2 cellular contexts compared by ENCODE assay signal in genomic region chr16:84227548-84227947, GRCh38.
TF ChIP-seq lines count a peak whose summit lies in the region.

No MANE protein-coding gene starts in this region.

TF ChIP-seq in GM23338, 12 proteins besides CTCF, POLR2A, EP300 and RAD21:
- no peak for TF ChIP-seq JUNB (IDR thresholded peaks at IDR 0.05; ENCODE audit: unreplicated experiment)
- TF ChIP-seq, protein P1, sequence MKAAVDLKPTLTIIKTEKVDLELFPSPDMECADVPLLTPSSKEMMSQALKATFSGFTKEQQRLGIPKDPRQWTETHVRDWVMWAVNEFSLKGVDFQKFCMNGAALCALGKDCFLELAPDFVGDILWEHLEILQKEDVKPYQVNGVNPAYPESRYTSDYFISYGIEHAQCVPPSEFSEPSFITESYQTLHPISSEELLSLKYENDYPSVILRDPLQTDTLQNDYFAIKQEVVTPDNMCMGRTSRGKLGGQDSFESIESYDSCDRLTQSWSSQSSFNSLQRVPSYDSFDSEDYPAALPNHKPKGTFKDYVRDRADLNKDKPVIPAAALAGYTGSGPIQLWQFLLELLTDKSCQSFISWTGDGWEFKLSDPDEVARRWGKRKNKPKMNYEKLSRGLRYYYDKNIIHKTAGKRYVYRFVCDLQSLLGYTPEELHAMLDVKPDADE (IDR thresholded peaks at IDR 0.05), result no peak
- TF ChIP-seq, protein P2, sequence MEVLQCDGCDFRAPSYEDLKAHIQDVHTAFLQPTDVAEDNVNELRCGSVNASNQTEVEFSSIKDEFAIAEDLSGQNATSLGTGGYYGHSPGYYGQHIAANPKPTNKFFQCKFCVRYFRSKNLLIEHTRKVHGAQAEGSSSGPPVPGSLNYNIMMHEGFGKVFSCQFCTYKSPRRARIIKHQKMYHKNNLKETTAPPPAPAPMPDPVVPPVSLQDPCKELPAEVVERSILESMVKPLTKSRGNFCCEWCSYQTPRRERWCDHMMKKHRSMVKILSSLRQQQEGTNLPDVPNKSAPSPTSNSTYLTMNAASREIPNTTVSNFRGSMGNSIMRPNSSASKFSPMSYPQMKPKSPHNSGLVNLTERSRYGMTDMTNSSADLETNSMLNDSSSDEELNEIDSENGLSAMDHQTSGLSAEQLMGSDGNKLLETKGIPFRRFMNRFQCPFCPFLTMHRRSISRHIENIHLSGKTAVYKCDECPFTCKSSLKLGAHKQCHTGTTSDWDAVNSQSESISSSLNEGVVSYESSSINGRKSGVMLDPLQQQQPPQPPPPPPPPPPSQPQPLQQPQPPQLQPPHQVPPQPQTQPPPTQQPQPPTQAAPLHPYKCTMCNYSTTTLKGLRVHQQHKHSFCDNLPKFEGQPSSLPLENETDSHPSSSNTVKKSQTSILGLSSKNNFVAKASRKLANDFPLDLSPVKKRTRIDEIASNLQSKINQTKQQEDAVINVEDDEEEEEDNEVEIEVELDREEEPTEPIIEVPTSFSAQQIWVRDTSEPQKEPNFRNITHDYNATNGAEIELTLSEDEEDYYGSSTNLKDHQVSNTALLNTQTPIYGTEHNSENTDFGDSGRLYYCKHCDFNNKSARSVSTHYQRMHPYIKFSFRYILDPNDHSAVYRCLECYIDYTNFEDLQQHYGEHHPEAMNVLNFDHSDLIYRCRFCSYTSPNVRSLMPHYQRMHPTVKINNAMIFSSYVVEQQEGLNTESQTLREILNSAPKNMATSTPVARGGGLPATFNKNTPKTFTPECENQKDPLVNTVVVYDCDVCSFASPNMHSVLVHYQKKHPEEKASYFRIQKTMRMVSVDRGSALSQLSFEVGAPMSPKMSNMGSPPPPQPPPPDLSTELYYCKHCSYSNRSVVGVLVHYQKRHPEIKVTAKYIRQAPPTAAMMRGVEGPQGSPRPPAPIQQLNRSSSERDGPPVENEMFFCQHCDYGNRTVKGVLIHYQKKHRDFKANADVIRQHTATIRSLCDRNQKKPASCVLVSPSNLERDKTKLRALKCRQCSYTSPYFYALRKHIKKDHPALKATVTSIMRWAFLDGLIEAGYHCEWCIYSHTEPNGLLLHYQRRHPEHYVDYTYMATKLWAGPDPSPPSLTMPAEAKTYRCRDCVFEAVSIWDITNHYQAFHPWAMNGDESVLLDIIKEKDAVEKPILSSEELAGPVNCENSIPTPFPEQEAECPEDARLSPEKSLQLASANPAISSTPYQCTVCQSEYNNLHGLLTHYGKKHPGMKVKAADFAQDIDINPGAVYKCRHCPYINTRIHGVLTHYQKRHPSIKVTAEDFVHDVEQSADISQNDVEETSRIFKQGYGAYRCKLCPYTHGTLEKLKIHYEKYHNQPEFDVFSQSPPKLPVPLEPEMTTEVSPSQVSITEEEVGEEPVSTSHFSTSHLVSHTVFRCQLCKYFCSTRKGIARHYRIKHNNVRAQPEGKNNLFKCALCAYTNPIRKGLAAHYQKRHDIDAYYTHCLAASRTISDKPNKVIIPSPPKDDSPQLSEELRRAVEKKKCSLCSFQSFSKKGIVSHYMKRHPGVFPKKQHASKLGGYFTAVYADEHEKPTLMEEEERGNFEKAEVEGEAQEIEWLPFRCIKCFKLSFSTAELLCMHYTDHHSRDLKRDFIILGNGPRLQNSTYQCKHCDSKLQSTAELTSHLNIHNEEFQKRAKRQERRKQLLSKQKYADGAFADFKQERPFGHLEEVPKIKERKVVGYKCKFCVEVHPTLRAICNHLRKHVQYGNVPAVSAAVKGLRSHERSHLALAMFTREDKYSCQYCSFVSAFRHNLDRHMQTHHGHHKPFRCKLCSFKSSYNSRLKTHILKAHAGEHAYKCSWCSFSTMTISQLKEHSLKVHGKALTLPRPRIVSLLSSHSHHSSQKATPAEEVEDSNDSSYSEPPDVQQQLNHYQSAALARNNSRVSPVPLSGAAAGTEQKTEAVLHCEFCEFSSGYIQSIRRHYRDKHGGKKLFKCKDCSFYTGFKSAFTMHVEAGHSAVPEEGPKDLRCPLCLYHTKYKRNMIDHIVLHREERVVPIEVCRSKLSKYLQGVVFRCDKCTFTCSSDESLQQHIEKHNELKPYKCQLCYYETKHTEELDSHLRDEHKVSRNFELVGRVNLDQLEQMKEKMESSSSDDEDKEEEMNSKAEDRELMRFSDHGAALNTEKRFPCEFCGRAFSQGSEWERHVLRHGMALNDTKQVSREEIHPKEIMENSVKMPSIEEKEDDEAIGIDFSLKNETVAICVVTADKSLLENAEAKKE (CRISPR knock-in tag; IDR thresholded peaks at IDR 0.05), result no peak
- no peak for TF ChIP-seq STAT1 (IDR thresholded peaks at IDR 0.05; ENCODE audit: unreplicated experiment)
- TF ChIP-seq EZH2phosphoT487 (IDR thresholded peaks at IDR 0.05; ENCODE audit: unreplicated experiment), result no peak
- TF ChIP-seq, protein P3, sequence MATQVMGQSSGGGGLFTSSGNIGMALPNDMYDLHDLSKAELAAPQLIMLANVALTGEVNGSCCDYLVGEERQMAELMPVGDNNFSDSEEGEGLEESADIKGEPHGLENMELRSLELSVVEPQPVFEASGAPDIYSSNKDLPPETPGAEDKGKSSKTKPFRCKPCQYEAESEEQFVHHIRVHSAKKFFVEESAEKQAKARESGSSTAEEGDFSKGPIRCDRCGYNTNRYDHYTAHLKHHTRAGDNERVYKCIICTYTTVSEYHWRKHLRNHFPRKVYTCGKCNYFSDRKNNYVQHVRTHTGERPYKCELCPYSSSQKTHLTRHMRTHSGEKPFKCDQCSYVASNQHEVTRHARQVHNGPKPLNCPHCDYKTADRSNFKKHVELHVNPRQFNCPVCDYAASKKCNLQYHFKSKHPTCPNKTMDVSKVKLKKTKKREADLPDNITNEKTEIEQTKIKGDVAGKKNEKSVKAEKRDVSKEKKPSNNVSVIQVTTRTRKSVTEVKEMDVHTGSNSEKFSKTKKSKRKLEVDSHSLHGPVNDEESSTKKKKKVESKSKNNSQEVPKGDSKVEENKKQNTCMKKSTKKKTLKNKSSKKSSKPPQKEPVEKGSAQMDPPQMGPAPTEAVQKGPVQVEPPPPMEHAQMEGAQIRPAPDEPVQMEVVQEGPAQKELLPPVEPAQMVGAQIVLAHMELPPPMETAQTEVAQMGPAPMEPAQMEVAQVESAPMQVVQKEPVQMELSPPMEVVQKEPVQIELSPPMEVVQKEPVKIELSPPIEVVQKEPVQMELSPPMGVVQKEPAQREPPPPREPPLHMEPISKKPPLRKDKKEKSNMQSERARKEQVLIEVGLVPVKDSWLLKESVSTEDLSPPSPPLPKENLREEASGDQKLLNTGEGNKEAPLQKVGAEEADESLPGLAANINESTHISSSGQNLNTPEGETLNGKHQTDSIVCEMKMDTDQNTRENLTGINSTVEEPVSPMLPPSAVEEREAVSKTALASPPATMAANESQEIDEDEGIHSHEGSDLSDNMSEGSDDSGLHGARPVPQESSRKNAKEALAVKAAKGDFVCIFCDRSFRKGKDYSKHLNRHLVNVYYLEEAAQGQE (IDR thresholded peaks at IDR 0.05; ENCODE audit: unreplicated experiment), result no peak
- TF ChIP-seq ZNF331 (CRISPR knock-in tag; IDR thresholded peaks at IDR 0.05; ENCODE audit: low read depth), result no peak

TF ChIP-seq in H1, 55 proteins besides CTCF, POLR2A, EP300 and RAD21:
- TF ChIP-seq BRCA1 (IDR thresholded peaks at IDR 0.05; ENCODE audit: low read depth, low read length) (no peak), JUN (IDR thresholded peaks at IDR 0.05; ENCODE audit: low read depth, low read length) (no peak), ATF3 (IDR thresholded peaks at IDR 0.05; ENCODE audit: insufficient read depth, low read depth, low read length) (no peak), CREB1 (IDR thresholded peaks at IDR 0.05) (no peak), ASH2L (IDR thresholded peaks at IDR 0.05; ENCODE audit: low read length) (no peak), CHD2 (IDR thresholded peaks at IDR 0.05; ENCODE audit: low read length) (no peak), HDAC6 (IDR thresholded peaks at IDR 0.05; ENCODE audit: low read depth, low read length) (no peak), CTBP2 (IDR thresholded peaks at IDR 0.05; ENCODE audit: borderline replicate concordance, insufficient read depth, insufficient read length, low read length) (no peak), MAX (IDR thresholded peaks at IDR 0.05) (no peak), BCL11A (IDR thresholded peaks at IDR 0.05; ENCODE audit: low read depth in 2 of 2, low read length in 2 of 2) (no peak), FOSL1 (IDR thresholded peaks at IDR 0.05; ENCODE audit: insufficient read depth, low read depth, low read length) (no peak), CBX8 (IDR thresholded peaks at IDR 0.05; ENCODE audit: borderline replicate concordance, low read depth, low read length) (no peak), MAFK (IDR thresholded peaks at IDR 0.05; ENCODE audit: low read depth, low read length) (no peak), POLR2AphosphoS5 (IDR thresholded peaks at IDR 0.05; ENCODE audit: low read depth, low read length) (no peak), TEAD4 (IDR thresholded peaks at IDR 0.05; ENCODE audit: low read depth, low read length) (no peak), TCF12 (IDR thresholded peaks at IDR 0.05; ENCODE audit: low read depth, low read length) (no peak)
- TF ChIP-seq, protein P4, sequence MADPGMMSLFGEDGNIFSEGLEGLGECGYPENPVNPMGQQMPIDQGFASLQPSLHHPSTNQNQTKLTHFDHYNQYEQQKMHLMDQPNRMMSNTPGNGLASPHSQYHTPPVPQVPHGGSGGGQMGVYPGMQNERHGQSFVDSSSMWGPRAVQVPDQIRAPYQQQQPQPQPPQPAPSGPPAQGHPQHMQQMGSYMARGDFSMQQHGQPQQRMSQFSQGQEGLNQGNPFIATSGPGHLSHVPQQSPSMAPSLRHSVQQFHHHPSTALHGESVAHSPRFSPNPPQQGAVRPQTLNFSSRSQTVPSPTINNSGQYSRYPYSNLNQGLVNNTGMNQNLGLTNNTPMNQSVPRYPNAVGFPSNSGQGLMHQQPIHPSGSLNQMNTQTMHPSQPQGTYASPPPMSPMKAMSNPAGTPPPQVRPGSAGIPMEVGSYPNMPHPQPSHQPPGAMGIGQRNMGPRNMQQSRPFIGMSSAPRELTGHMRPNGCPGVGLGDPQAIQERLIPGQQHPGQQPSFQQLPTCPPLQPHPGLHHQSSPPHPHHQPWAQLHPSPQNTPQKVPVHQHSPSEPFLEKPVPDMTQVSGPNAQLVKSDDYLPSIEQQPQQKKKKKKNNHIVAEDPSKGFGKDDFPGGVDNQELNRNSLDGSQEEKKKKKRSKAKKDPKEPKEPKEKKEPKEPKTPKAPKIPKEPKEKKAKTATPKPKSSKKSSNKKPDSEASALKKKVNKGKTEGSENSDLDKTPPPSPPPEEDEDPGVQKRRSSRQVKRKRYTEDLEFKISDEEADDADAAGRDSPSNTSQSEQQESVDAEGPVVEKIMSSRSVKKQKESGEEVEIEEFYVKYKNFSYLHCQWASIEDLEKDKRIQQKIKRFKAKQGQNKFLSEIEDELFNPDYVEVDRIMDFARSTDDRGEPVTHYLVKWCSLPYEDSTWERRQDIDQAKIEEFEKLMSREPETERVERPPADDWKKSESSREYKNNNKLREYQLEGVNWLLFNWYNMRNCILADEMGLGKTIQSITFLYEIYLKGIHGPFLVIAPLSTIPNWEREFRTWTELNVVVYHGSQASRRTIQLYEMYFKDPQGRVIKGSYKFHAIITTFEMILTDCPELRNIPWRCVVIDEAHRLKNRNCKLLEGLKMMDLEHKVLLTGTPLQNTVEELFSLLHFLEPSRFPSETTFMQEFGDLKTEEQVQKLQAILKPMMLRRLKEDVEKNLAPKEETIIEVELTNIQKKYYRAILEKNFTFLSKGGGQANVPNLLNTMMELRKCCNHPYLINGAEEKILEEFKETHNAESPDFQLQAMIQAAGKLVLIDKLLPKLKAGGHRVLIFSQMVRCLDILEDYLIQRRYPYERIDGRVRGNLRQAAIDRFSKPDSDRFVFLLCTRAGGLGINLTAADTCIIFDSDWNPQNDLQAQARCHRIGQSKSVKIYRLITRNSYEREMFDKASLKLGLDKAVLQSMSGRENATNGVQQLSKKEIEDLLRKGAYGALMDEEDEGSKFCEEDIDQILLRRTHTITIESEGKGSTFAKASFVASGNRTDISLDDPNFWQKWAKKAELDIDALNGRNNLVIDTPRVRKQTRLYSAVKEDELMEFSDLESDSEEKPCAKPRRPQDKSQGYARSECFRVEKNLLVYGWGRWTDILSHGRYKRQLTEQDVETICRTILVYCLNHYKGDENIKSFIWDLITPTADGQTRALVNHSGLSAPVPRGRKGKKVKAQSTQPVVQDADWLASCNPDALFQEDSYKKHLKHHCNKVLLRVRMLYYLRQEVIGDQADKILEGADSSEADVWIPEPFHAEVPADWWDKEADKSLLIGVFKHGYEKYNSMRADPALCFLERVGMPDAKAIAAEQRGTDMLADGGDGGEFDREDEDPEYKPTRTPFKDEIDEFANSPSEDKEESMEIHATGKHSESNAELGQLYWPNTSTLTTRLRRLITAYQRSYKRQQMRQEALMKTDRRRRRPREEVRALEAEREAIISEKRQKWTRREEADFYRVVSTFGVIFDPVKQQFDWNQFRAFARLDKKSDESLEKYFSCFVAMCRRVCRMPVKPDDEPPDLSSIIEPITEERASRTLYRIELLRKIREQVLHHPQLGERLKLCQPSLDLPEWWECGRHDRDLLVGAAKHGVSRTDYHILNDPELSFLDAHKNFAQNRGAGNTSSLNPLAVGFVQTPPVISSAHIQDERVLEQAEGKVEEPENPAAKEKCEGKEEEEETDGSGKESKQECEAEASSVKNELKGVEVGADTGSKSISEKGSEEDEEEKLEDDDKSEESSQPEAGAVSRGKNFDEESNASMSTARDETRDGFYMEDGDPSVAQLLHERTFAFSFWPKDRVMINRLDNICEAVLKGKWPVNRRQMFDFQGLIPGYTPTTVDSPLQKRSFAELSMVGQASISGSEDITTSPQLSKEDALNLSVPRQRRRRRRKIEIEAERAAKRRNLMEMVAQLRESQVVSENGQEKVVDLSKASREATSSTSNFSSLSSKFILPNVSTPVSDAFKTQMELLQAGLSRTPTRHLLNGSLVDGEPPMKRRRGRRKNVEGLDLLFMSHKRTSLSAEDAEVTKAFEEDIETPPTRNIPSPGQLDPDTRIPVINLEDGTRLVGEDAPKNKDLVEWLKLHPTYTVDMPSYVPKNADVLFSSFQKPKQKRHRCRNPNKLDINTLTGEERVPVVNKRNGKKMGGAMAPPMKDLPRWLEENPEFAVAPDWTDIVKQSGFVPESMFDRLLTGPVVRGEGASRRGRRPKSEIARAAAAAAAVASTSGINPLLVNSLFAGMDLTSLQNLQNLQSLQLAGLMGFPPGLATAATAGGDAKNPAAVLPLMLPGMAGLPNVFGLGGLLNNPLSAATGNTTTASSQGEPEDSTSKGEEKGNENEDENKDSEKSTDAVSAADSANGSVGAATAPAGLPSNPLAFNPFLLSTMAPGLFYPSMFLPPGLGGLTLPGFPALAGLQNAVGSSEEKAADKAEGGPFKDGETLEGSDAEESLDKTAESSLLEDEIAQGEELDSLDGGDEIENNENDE (IDR thresholded peaks at IDR 0.05; ENCODE audit: insufficient replicate concordance, low read length), result no peak
